ENCODE assay signal across 1 cellular context in genomic region chr2:111896007-111896406, GRCh38.
TF ChIP-seq lines count a peak whose summit lies in the region.

No MANE protein-coding gene starts in this region.

TF ChIP-seq in HEK293, 187 proteins besides CTCF, POLR2A, EP300 and RAD21:
- TF ChIP-seq ZNF621 (tag by site-specific recombination; IDR thresholded peaks at IDR 0.05) (no peak), PRDM10 (tag by site-specific recombination; IDR thresholded peaks at IDR 0.05) (no peak), ZNF785 (tag by site-specific recombination; IDR thresholded peaks at IDR 0.05) (no peak), ZNF394 (tag by site-specific recombination; IDR thresholded peaks at IDR 0.05; ENCODE audit: borderline replicate concordance) (peak; percentile 61; the same call in 1 of the 2 replicates), PRDM1 (tag by site-specific recombination; IDR thresholded peaks at IDR 0.05) (no peak)
- TF ChIP-seq, protein P1, sequence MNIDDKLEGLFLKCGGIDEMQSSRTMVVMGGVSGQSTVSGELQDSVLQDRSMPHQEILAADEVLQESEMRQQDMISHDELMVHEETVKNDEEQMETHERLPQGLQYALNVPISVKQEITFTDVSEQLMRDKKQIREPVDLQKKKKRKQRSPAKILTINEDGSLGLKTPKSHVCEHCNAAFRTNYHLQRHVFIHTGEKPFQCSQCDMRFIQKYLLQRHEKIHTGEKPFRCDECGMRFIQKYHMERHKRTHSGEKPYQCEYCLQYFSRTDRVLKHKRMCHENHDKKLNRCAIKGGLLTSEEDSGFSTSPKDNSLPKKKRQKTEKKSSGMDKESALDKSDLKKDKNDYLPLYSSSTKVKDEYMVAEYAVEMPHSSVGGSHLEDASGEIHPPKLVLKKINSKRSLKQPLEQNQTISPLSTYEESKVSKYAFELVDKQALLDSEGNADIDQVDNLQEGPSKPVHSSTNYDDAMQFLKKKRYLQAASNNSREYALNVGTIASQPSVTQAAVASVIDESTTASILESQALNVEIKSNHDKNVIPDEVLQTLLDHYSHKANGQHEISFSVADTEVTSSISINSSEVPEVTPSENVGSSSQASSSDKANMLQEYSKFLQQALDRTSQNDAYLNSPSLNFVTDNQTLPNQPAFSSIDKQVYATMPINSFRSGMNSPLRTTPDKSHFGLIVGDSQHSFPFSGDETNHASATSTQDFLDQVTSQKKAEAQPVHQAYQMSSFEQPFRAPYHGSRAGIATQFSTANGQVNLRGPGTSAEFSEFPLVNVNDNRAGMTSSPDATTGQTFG (tag by site-specific recombination; IDR thresholded peaks at IDR 0.05; ENCODE audit: borderline replicate concordance) = no peak
